23 cellular contexts compared by ENCODE assay signal in genomic region chr12:80834724-80835123, GRCh38.
DNase-seq lines count a peak whose midpoint lies in the region; ATAC-seq and TF ChIP-seq lines count a peak whose summit lies in the region.
"Had no signal": no experiment of that assay in that cellular context is flagged by ENCODE, and none has a peak within 500 bp of the region (broad histone marks: within the 10 kb centered on the region; RNA-seq: fewer than 3 reads in every experiment).

No MANE protein-coding gene starts in this region.

- H3K36me3 ChIP-seq in mesendoderm (ENCODE audit: control insufficient read depth, insufficient read depth, low read length), result no peaks in the 10 kb centered on the region
- H3K36me3 ChIP-seq: BE2C, BLaER1 had no signal

- WGBS in mesendoderm (ENCODE audit: extremely low coverage, insufficient coverage, low lambda C conversion rate), result no CpG with 5 or more reads among the region's 1 CpG

- H3K4me3 ChIP-seq in AG10803 (ENCODE audit: low read length) (no peak overlapping the region), mesendoderm (ENCODE audit: low read length) (no peak overlapping the region)
- H3K4me3 ChIP-seq: A549, BLaER1, GM12878 had no signal

- H3K9ac ChIP-seq in mesendoderm (ENCODE audit: low read length), result no peak overlapping the region
- H3K9ac ChIP-seq: BLaER1 had no signal

- no peak overlapping the region for H3K4ac ChIP-seq in mesendoderm (ENCODE audit: low read depth, low read length)

- H2AK5ac ChIP-seq in mesendoderm (ENCODE audit: low read length), result no peak overlapping the region

- no peak overlapping the region for H4K8ac ChIP-seq in mesendoderm (ENCODE audit: low read depth, low read length)

- no peaks in the 10 kb centered on the region for H3K79me2 ChIP-seq in mesendoderm (ENCODE audit: control insufficient read depth, insufficient read depth, low read length)

- no peak for TF ChIP-seq CTCF in AG10803 (conservative IDR thresholded peaks at IDR 0.05; ENCODE audit: low read length)

- H2BK15ac ChIP-seq in mesendoderm (replicated peaks; ENCODE audit: low read depth), result no peak overlapping the region

- peaks cover 4% of the 10 kb centered on the region for H3K4me1 ChIP-seq in mesendoderm (ENCODE audit: control insufficient read depth, low read depth, low read length)
- H3K4me1 ChIP-seq: A549, BLaER1 had no signal

- no peaks in the 10 kb centered on the region for H3K79me1 ChIP-seq in mesendoderm (ENCODE audit: low read length)

- no peak overlapping the region for H3K4me2 ChIP-seq in mesendoderm (ENCODE audit: low read length)
- H3K4me2 ChIP-seq: A549, BLaER1 had no signal

- no peak overlapping the region for H3K27ac ChIP-seq in mesendoderm (ENCODE audit: low read depth, low read length)
- H3K27ac ChIP-seq: 22Rv1, A549, BLaER1 had no signal

- no peak overlapping the region for H3K23ac ChIP-seq in mesendoderm (ENCODE audit: low read length)

- DNase-seq in AG10803 (ENCODE audit: low read depth) (peak; percentile 57), fibroblast of peridontal ligament (ENCODE audit: extremely low read depth) (peak; percentile 3), mesendoderm (no peak), inferior parietal cortex (ENCODE audit: extremely low spot score) (no peak), NCI-H187 (lab: John Stamatoyannopoulos, UW) (no peak)
- DNase-seq: BE2C; C1 segment of cervical spinal cord; CD4-positive, alpha-beta memory T cell; CD4-positive, CD25-positive, alpha-beta regulatory T cell; CD8-positive, alpha-beta memory T cell; COR-L47; DMS 273 treated with DMSO at 0.1 percent for 48 hours; DMS153; DMS53; DMS79; DND-41; EL; GDM1 had no signal

- H2BK120ac ChIP-seq in mesendoderm (ENCODE audit: low read depth, low read length), result no peak overlapping the region

- ATAC-seq in SK-N-SH treated with all-trans-retinoic acid at 6 μM for 48 hours, result no peak
- ATAC-seq: A549, GM12878 had no signal

- no peak overlapping the region for H3K56ac ChIP-seq in mesendoderm (ENCODE audit: low read length)

- no peak overlapping the region for H2BK5ac ChIP-seq in mesendoderm (ENCODE audit: low read length)

- H4K5ac ChIP-seq in mesendoderm (ENCODE audit: low read length), result no peak overlapping the region

- no peak overlapping the region for H3K18ac ChIP-seq in mesendoderm (ENCODE audit: low read length)

- no peaks in the 10 kb centered on the region for H3K27me3 ChIP-seq in mesendoderm (ENCODE audit: insufficient read depth, low read length, poor library complexity)
- H3K27me3 ChIP-seq: BE2C, BLaER1 had no signal

TF ChIP-seq in SK-N-SH treated with all-trans-retinoic acid at 6 μM for 48 hours, 23 proteins besides CTCF, POLR2A, EP300 and RAD21:
- TF ChIP-seq ZNF8 (CRISPR knock-in tag; IDR thresholded peaks at IDR 0.05) (no peak), PPARA (CRISPR knock-in tag; IDR thresholded peaks at IDR 0.05; ENCODE audit: borderline replicate concordance) (no peak), POU6F1 (CRISPR knock-in tag; IDR thresholded peaks at IDR 0.05; ENCODE audit: borderline replicate concordance, low read depth) (no peak), TOX (CRISPR knock-in tag; IDR thresholded peaks at IDR 0.05; ENCODE audit: borderline replicate concordance) (no peak), ZNF70 (CRISPR knock-in tag; IDR thresholded peaks at IDR 0.05) (no peak), ESRRG (CRISPR knock-in tag; IDR thresholded peaks at IDR 0.05) (no peak), OSR1 (CRISPR knock-in tag; IDR thresholded peaks at IDR 0.05) (no peak), SNAI2 (CRISPR knock-in tag; IDR thresholded peaks at IDR 0.05) (no peak), ZFP30 (CRISPR knock-in tag; IDR thresholded peaks at IDR 0.05) (no peak), CREB5 (CRISPR knock-in tag; IDR thresholded peaks at IDR 0.05; ENCODE audit: low read depth) (no peak), TSHZ2 (CRISPR knock-in tag; IDR thresholded peaks at IDR 0.05) (0 out of 2 replicates have a peak, but pooled peaks have one; percentile 47), ARNTL (CRISPR knock-in tag; IDR thresholded peaks at IDR 0.05; ENCODE audit: borderline replicate concordance, low read depth) (no peak), TCF4 (CRISPR knock-in tag; IDR thresholded peaks at IDR 0.05; ENCODE audit: borderline replicate concordance) (0 out of 2 replicates have a peak, but pooled peaks have one; percentile 32)

Comparison
In these comparisons a context has a peak if more than half of its experiments do, and no peak if none do; other contexts are left out.
1. DNase-seq: peak in AG10803 (single experiment) and fibroblast of peridontal ligament (single experiment); none in mesendoderm (single experiment), inferior parietal cortex (single experiment) and NCI-H187 (0 of 2).